Comparison of ENCODE assay signal across 23 cellular contexts in genomic region chr15:72020799-72021198, GRCh38.
A peak's percentile ranks its signal among the peaks of the same experiment; 100 is the strongest.
DNase-seq lines count a peak whose midpoint lies in the region; ATAC-seq, FAIRE-seq and TF ChIP-seq lines count a peak whose summit lies in the region.
"Had no signal": no experiment of that assay in that cellular context is flagged by ENCODE, and none has a peak within 500 bp of the region (broad histone marks: within the 10 kb centered on the region; RNA-seq: fewer than 3 reads in every experiment).

No MANE protein-coding gene starts in this region.

- FAIRE-seq in A549 (lab: Jason Lieb, UNC): peak; percentile 61
- FAIRE-seq: GM12892 had no signal

- TF ChIP-seq RAD21 in A549 (conservative IDR thresholded peaks at IDR 0.05 in 1 of 2, IDR thresholded peaks at IDR 0.05 in 1 of 2): no peak

- intact Hi-C loops in gastrocnemius medialis (cut with DNase I; ENCODE audit: low total_unique reads): loop anchor here (5.0 kb wide), 1 partner anchor 97 kb away; the partner anchor contains the start of genes MYO9A and SENP8

- H3K9me3 ChIP-seq in A549: 0 out of 3 replicates have a peak, but pooled peaks cover 5% of the 10 kb centered on the region
- no peaks in the 10 kb centered on the region for H3K9me3 ChIP-seq in gastrocnemius medialis
- H3K9me3 ChIP-seq: BE2C, BLaER1 had no signal

- no peak for TF ChIP-seq POLR2A in A549 (IDR thresholded peaks at IDR 0.05; ENCODE audit: low read length)
- no peak for TF ChIP-seq POLR2A in gastrocnemius medialis (IDR thresholded peaks at IDR 0.05)

- no peaks in the 10 kb centered on the region for H3K4me1 ChIP-seq in A549
- peaks cover 8 to 14% of the 10 kb centered on the region in 2 donors for H3K4me1 ChIP-seq in gastrocnemius medialis
- H3K4me1 ChIP-seq: BE2C, BLaER1 had no signal

- H3K4me3 ChIP-seq in A549 (no peak overlapping the region), gastrocnemius medialis (no peak overlapping the region)
- H3K4me3 ChIP-seq: BLaER1, GM12878 had no signal

- ATAC-seq in A549: no peak
- ATAC-seq in gastrocnemius medialis: peak; percentile 83 to 87
- ATAC-seq: GM12878 had no signal

- H3K4me2 ChIP-seq in A549: no peak overlapping the region
- H3K4me2 ChIP-seq: BLaER1 had no signal

- WGBS in A549 (ENCODE audit: missing lambda C conversion rate): 85% methylated on average over 1 of the region's 1 CpG

- TF ChIP-seq CTCF in A549 (IDR thresholded peaks at IDR 0.05): no peak
- no peak for TF ChIP-seq CTCF in gastrocnemius medialis (IDR thresholded peaks at IDR 0.05 in 4 of 5, conservative IDR thresholded peaks at IDR 0.05 in 1 of 5)

- in situ Hi-C loops in gastrocnemius medialis (cut with MboI; ENCODE audit: low sequenced_read_pairs in 4 of 4): no loop called here

- H3K27me3 ChIP-seq in gastrocnemius medialis: no peaks in the 10 kb centered on the region
- H3K27me3 ChIP-seq: BE2C, BLaER1 had no signal

- CTCF ChIA-PET in A549 (lab: Yijun Ruan, JAX): interaction anchor here (0.7 to 1.4 kb wide), 4 partner anchors 9 to 206 kb away, joined by 3 read pairs; no protein-coding TSS in a partner anchor

- POLR2A ChIA-PET in A549 (lab: Yijun Ruan, JAX): no interaction called here

- TF ChIP-seq EP300 in A549 (IDR thresholded peaks at IDR 0.05): no peak

- peaks cover 0 to 15% of the 10 kb centered on the region in 2 donors for H3K36me3 ChIP-seq in gastrocnemius medialis
- H3K36me3 ChIP-seq: BE2C had no signal

- DNase-seq in A549 (ENCODE audit: low read depth in 1 of 2, low spot score in 1 of 2): no peak
- DNase-seq in fibroblast of gingiva (ENCODE audit: low read depth): peak; percentile 28
- no peak for DNase-seq in gastrocnemius medialis
- no peak for DNase-seq in activated naive CD4-positive, alpha-beta T cell treated with anti-CD3 and anti-CD28 coated beads, Interleukin-2, amount 50 U/mL, for 16 hours
- DNase-seq in hepatic stellate cell (ENCODE audit: low spot score): no peak
- DNase-seq: ACHN; BE2C; C1 segment of cervical spinal cord; CD4-positive, alpha-beta memory T cell; CD4-positive, CD25-positive, alpha-beta regulatory T cell; CD8-positive, alpha-beta memory T cell; COR-L47; DMS 273 treated with DMSO at 0.1 percent for 48 hours; DMS153; DMS53; DMS79; DND-41; EL; GDM1 had no signal

- H3K27ac ChIP-seq in A549 (no peak overlapping the region), gastrocnemius medialis (peak overlapping the region in 1 of 4 donors; percentile 48)
- H3K27ac ChIP-seq: 22Rv1, BLaER1 had no signal

TF ChIP-seq in A549, 52 proteins besides CTCF, POLR2A, EP300 and RAD21:
- TF ChIP-seq MYC (IDR thresholded peaks at IDR 0.05; ENCODE audit: borderline replicate concordance, low read length) (no peak), PHF8 (IDR thresholded peaks at IDR 0.05; ENCODE audit: borderline replicate concordance, low read depth) (no peak), CBX8 (IDR thresholded peaks at IDR 0.05) (no peak), MAFK (IDR thresholded peaks at IDR 0.05; ENCODE audit: partially characterized antibody) (no peak)
- TF ChIP-seq, protein P1, sequence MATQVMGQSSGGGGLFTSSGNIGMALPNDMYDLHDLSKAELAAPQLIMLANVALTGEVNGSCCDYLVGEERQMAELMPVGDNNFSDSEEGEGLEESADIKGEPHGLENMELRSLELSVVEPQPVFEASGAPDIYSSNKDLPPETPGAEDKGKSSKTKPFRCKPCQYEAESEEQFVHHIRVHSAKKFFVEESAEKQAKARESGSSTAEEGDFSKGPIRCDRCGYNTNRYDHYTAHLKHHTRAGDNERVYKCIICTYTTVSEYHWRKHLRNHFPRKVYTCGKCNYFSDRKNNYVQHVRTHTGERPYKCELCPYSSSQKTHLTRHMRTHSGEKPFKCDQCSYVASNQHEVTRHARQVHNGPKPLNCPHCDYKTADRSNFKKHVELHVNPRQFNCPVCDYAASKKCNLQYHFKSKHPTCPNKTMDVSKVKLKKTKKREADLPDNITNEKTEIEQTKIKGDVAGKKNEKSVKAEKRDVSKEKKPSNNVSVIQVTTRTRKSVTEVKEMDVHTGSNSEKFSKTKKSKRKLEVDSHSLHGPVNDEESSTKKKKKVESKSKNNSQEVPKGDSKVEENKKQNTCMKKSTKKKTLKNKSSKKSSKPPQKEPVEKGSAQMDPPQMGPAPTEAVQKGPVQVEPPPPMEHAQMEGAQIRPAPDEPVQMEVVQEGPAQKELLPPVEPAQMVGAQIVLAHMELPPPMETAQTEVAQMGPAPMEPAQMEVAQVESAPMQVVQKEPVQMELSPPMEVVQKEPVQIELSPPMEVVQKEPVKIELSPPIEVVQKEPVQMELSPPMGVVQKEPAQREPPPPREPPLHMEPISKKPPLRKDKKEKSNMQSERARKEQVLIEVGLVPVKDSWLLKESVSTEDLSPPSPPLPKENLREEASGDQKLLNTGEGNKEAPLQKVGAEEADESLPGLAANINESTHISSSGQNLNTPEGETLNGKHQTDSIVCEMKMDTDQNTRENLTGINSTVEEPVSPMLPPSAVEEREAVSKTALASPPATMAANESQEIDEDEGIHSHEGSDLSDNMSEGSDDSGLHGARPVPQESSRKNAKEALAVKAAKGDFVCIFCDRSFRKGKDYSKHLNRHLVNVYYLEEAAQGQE (IDR thresholded peaks at IDR 0.05): no peak

Comparison
In these comparisons a context has a peak if more than half of its experiments do, and no peak if none do; other contexts are left out.
1. ATAC-seq: peak in gastrocnemius medialis (2 of 2); none in A549 (0 of 2).